ENCODE assay signal across 25 cellular contexts in the genomic region with DNA sequence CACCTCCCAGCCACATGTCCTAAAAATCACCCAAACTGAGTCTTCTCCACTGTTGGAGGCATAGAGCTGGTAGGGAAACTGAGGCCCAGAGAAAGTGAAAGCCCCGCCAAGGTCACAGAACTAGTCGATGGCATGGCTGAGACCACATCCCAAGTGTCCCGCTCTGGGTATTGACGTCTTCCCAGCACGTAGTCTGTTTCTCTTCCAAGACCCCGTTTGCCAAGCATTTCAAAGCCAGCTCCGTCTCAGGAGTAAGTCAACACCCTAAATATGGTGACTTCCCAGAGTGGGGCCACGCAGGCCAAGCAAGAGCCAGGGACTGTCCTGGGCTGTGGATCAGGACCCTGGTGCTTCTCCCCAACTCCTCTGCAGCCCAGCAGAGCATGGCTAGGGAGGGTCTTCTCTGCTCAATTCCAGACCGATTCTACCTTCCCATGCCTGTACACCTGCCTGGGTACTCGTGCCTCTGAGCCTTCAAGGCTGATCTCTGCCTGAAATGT.
"Had no signal": no experiment of that assay in that cellular context is flagged by ENCODE, and none has a peak within 500 bp of the region (broad histone marks: within the 10 kb centered on the region; RNA-seq: fewer than 3 reads in every experiment).

No MANE protein-coding gene starts in this region.

- ATAC-seq: activated CD4-positive, CD25-positive, alpha-beta regulatory T cell treated with anti-CD3 and anti-CD28 coated beads, Interleukin-2, amount 50 U/mL, for 24 hours; effector memory CD8-positive, alpha-beta T cell; gastrocnemius medialis; left cardiac atrium; SK-N-SH treated with all-trans-retinoic acid at 6 μM for 48 hours had no signal

- DNase-seq: activated CD4-positive, alpha-beta memory T cell treated with anti-CD3 and anti-CD28 coated beads, Interleukin-2, amount 10 ng/mL, durations not matched to agents 7 days and 5 days; activated CD4-positive, alpha-beta T cell treated with anti-CD3 and anti-CD28 coated beads, Interleukin-2, amount 10 ng/mL, durations not matched to agents 24 days and 14 days; activated naive CD4-positive, alpha-beta T cell; activated naive CD8-positive, alpha-beta T cell treated with anti-CD3 and anti-CD28 coated beads for 36 hours; activated T-cell treated with anti-CD3 and anti-CD28 coated beads, Interleukin-2, amount 50 U/mL, for 24 hours; central memory CD4-positive, alpha-beta T cell; effector memory CD8-positive, alpha-beta T cell; esophagus squamous epithelium; gastrocnemius medialis; hypothalamus; left cardiac atrium; naive B cell; retina; stimulated activated CD4-positive, alpha-beta T cell treated with anti-CD3 and anti-CD28 coated beads, Interleukin-4, amount 100 ng/mL, for 4 hours; testis; trophoblast cell had no signal

- H3K36me3 ChIP-seq: gastrocnemius medialis had no signal

- H3K9me3 Mint-ChIP-seq: activated CD4-positive, alpha-beta memory T cell treated with anti-CD3 and anti-CD28 coated beads, Interleukin-2, amount 10 ng/mL, durations not matched to agents 7 days and 5 days; activated T-cell treated with anti-CD3 and anti-CD28 coated beads, Interleukin-2, amount 50 U/mL, for 24 hours; activated T-helper 2 cell treated with anti-CD3 and anti-CD28 coated beads, Interferon-gamma antibody, Interleukin-2, Interleukin-4, amounts not matched to agents 10 μg/mL and 5 μg/mL and 100 μg/mL, durations not matched to agents 14 hours and 24 hours and 36 hours; effector memory CD8-positive, alpha-beta T cell; neural crest cell had no signal

- FAIRE-seq: astrocyte, colon had no signal

- H3K4me3 ChIP-seq: dorsolateral prefrontal cortex, esophagus squamous epithelium, gastrocnemius medialis, testis had no signal

- H3K27me3 ChIP-seq: dorsolateral prefrontal cortex, esophagus squamous epithelium, gastrocnemius medialis, testis had no signal

- H3K27ac ChIP-seq: esophagus squamous epithelium, gastrocnemius medialis, testis, VCaP had no signal

- H3K4me1 ChIP-seq: esophagus squamous epithelium, testis had no signal

- H3K27ac Mint-ChIP-seq: activated CD4-positive, alpha-beta memory T cell treated with anti-CD3 and anti-CD28 coated beads, Interleukin-2, amount 10 ng/mL, durations not matched to agents 7 days and 5 days; activated CD4-positive, alpha-beta T cell treated with anti-CD3 and anti-CD28 coated beads, Interleukin-2, amount 10 ng/mL, durations not matched to agents 24 days and 14 days; activated naive CD8-positive, alpha-beta T cell treated with anti-CD3 and anti-CD28 coated beads for 36 hours; activated T-cell treated with anti-CD3 and anti-CD28 coated beads, Interleukin-2, amount 50 U/mL, for 24 hours; activated T-helper 2 cell treated with anti-CD3 and anti-CD28 coated beads, Interferon-gamma antibody, Interleukin-2, Interleukin-4, amounts not matched to agents 10 μg/mL and 5 μg/mL and 100 μg/mL, durations not matched to agents 14 hours and 24 hours and 36 hours; memory B cell had no signal

- H3K4me3 Mint-ChIP-seq: activated CD4-positive, alpha-beta memory T cell treated with anti-CD3 and anti-CD28 coated beads, Interleukin-2, amount 10 ng/mL, durations not matched to agents 7 days and 5 days; activated CD4-positive, alpha-beta T cell treated with anti-CD3 and anti-CD28 coated beads, Interleukin-2, amount 10 ng/mL, durations not matched to agents 24 days and 14 days; activated naive CD8-positive, alpha-beta T cell treated with anti-CD3 and anti-CD28 coated beads for 36 hours; activated T-cell treated with anti-CD3 and anti-CD28 coated beads, Interleukin-2, amount 50 U/mL, for 24 hours; effector memory CD8-positive, alpha-beta T cell; memory B cell; naive B cell; neural crest cell had no signal

- H3K36me3 Mint-ChIP-seq: activated naive CD8-positive, alpha-beta T cell treated with anti-CD3 and anti-CD28 coated beads for 36 hours had no signal

- H3K4me1 Mint-ChIP-seq: activated CD4-positive, alpha-beta memory T cell treated with anti-CD3 and anti-CD28 coated beads, Interleukin-2, amount 10 ng/mL, durations not matched to agents 7 days and 5 days; activated CD4-positive, alpha-beta T cell treated with anti-CD3 and anti-CD28 coated beads, Interleukin-2, amount 10 ng/mL, durations not matched to agents 24 days and 14 days; activated naive CD8-positive, alpha-beta T cell treated with anti-CD3 and anti-CD28 coated beads for 36 hours; memory B cell; naive B cell had no signal

- H3K9me3 ChIP-seq: esophagus squamous epithelium, testis had no signal
